Comparison of ENCODE assay signal across 1 cellular context in genomic region chr11:6725386-6725896, GRCh38.
A peak's percentile ranks its signal among the peaks of the same experiment; 100 is the strongest.
TF ChIP-seq lines count a peak whose summit lies in the region.

No MANE protein-coding gene starts in this region.

TF ChIP-seq in HepG2, 621 proteins besides CTCF, POLR2A, EP300 and RAD21:
- TF ChIP-seq HDAC2 (CRISPR knock-in tag; IDR thresholded peaks at IDR 0.05) (no peak), HNF4A (CRISPR knock-in tag; IDR thresholded peaks at IDR 0.05) (0 out of 2 replicates have a peak, but pooled peaks have one; percentile 10), FLYWCH1 (CRISPR knock-in tag; IDR thresholded peaks at IDR 0.05) (no peak)
- TF ChIP-seq, protein P1, sequence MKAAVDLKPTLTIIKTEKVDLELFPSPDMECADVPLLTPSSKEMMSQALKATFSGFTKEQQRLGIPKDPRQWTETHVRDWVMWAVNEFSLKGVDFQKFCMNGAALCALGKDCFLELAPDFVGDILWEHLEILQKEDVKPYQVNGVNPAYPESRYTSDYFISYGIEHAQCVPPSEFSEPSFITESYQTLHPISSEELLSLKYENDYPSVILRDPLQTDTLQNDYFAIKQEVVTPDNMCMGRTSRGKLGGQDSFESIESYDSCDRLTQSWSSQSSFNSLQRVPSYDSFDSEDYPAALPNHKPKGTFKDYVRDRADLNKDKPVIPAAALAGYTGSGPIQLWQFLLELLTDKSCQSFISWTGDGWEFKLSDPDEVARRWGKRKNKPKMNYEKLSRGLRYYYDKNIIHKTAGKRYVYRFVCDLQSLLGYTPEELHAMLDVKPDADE (CRISPR knock-in tag; IDR thresholded peaks at IDR 0.05): no peak
